In the genomic region with DNA sequence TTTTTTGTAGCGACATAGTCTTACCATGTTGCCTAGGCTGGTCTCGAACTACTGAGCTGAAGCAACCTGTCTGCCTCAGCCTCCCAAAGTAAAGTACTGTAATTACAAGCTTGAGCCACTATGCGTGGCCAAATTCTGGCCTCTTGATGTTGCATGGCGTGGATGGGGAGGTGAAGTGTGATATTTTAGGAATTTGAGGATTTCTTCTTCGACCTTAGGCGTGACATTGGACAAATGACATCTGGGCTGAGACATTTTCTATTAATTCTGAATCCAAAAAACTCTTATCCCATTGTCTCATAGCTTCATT, we compare ENCODE assay signal across 7 cellular contexts. TPM values are rescaled to one million over a fixed set of nuclear protein-coding genes. Genes with fewer than 3 reads are reported as not detected.
DNase-seq lines count a peak whose midpoint lies in the region; TF ChIP-seq lines count a peak whose summit lies in the region.
"Not testable (repeated sequence)": the region's sequence is repeated elsewhere in the genome, so short reads cannot be mapped to it uniquely, and the experiment has no call there.

No MANE protein-coding gene starts in this region.

- not testable (repeated sequence) for H3K18ac ChIP-seq in trophoblast cell (ENCODE audit: low read length)

- CTCF ChIA-PET in PC-9 (lab: Charles Lee) = not testable (repeated sequence)

- H3K9me2 ChIP-seq in GM23248 (ENCODE audit: insufficient read depth); PC-9 (ENCODE audit: insufficient read depth): not testable (repeated sequence)

- H3K4ac ChIP-seq in trophoblast cell (ENCODE audit: low read depth, low read length) = not testable (repeated sequence)

- H4K91ac ChIP-seq in trophoblast cell (ENCODE audit: low read depth, low read length) = not testable (repeated sequence)

- not testable (repeated sequence) for H3K9ac ChIP-seq in GM23248; liver (ENCODE audit: low read depth in 1 of 2, low read length in 2 of 2); trophoblast cell (ENCODE audit: low read length)

- H2AK5ac ChIP-seq in trophoblast cell (ENCODE audit: low read length) = not testable (repeated sequence)

- peak; percentile 2 for DNase-seq in GM23248
- DNase-seq in PC-9, adrenal gland, uterus: not testable (repeated sequence)
- peak; percentile 5 for DNase-seq in fibroblast of the aortic adventitia (ENCODE audit: low read depth)
- DNase-seq in trophoblast cell = peak; percentile 22 to 47

- POLR2A ChIA-PET in PC-9 (lab: Charles Lee; ENCODE audit: unreplicated experiment) = not testable (repeated sequence)

- not testable (repeated sequence) for H4K12ac ChIP-seq in trophoblast cell (ENCODE audit: low read depth, low read length)

- not testable (repeated sequence) for H3K9me3 ChIP-seq in GM23248 (ENCODE audit: low read depth); PC-9 (ENCODE audit: insufficient read depth, low read depth); adrenal gland (replicated peaks in 1 of 3); liver (ENCODE audit: control insufficient read depth in 4 of 4, low read length in 3 of 4); trophoblast cell (ENCODE audit: insufficient read depth, low read depth, low read length); uterus

- H2BK120ac ChIP-seq in trophoblast cell (ENCODE audit: insufficient read depth, low read length, poor library complexity) = not testable (repeated sequence)

- not testable (repeated sequence) for H2BK5ac ChIP-seq in trophoblast cell (ENCODE audit: low read depth, low read length, poor library complexity)

- H3F3A ChIP-seq in GM23248 (ENCODE audit: insufficient read depth); PC-9 (ENCODE audit: insufficient read depth, low read depth): not testable (repeated sequence)

- peaks cover 13% of the 10 kb centered on the region; the same call in 1 of the 2 replicates for H3K4me1 ChIP-seq in GM23248 (ENCODE audit: insufficient read depth)
- H3K4me1 ChIP-seq in PC-9 (replicated peaks; ENCODE audit: insufficient read depth); adrenal gland (replicated peaks in 1 of 2); liver (ENCODE audit: control insufficient read depth in 4 of 4, insufficient read depth in 4 of 4, low read length in 3 of 4); trophoblast cell (ENCODE audit: control insufficient read depth in 1 of 2, insufficient read depth in 2 of 2, low read length in 2 of 2); uterus: not testable (repeated sequence)

- 63 to 69% methylated on average over 6 of the region's 6 CpGs for WGBS in GM23248 (ENCODE audit: low coverage in 1 of 2, low lambda C conversion rate in 2 of 2, missing lambda C conversion rate in 2 of 2), 2 experiments
- 70 to 90% (median 79%) methylated on average over 6 of the region's 6 CpGs for WGBS in adrenal gland, 4 donors
- 89% methylated on average over 6 of the region's 6 CpGs for WGBS in liver
- WGBS in trophoblast cell (ENCODE audit: extremely low coverage, insufficient coverage, insufficient read length) = no CpG with 5 or more reads among the region's 6 CpGs

- TF ChIP-seq CTCF in PC-9 (conservative IDR thresholded peaks at IDR 0.05); adrenal gland (IDR thresholded peaks at IDR 0.05); fibroblast of the aortic adventitia (IDR thresholded peaks at IDR 0.05; ENCODE audit: insufficient read depth, low read length); liver (IDR thresholded peaks at IDR 0.05; ENCODE audit: low read depth, low read length, missing input control); uterus (IDR thresholded peaks at IDR 0.05): not testable (repeated sequence)

- in situ Hi-C loops in GM23248 (cut with MboI) = not testable (repeated sequence)

- not testable (repeated sequence) for H3K23ac ChIP-seq in trophoblast cell (ENCODE audit: low read length)

- H3K14ac ChIP-seq in trophoblast cell (ENCODE audit: low read length) = not testable (repeated sequence)

- H3K79me2 ChIP-seq in GM23248 (ENCODE audit: insufficient read depth); PC-9 (ENCODE audit: low read depth); trophoblast cell (ENCODE audit: control insufficient read depth, insufficient read depth, low read length, poor library complexity): not testable (repeated sequence)

- H3K79me1 ChIP-seq in trophoblast cell (ENCODE audit: low read length) = not testable (repeated sequence)

- H2BK12ac ChIP-seq in trophoblast cell (ENCODE audit: low read length) = not testable (repeated sequence)

- H3K36me3 ChIP-seq in GM23248 (ENCODE audit: low read depth); PC-9 (ENCODE audit: low read depth); adrenal gland (replicated peaks in 1 of 2); liver (ENCODE audit: control insufficient read depth in 4 of 4, insufficient read depth in 3 of 4, low read depth in 1 of 4, low read length in 3 of 4); trophoblast cell (ENCODE audit: control insufficient read depth in 1 of 2, insufficient read depth in 2 of 2, low read length in 2 of 2); uterus: not testable (repeated sequence)

- H4K8ac ChIP-seq in trophoblast cell (ENCODE audit: low read depth, low read length) = not testable (repeated sequence)

- H3K4me2 ChIP-seq in GM23248 (ENCODE audit: unreplicated experiment); PC-9; trophoblast cell (ENCODE audit: low read length): not testable (repeated sequence)

- not testable (repeated sequence) for TF ChIP-seq RAD21 in liver (IDR thresholded peaks at IDR 0.05)

- H3K4me3 ChIP-seq in GM23248; PC-9; adrenal gland; fibroblast of the aortic adventitia (ENCODE audit: low read depth, low read length); liver (ENCODE audit: low read depth in 1 of 3, low read length in 3 of 3); trophoblast cell (ENCODE audit: low read depth, low read length); uterus: not testable (repeated sequence)

- not testable (repeated sequence) for BruUV-seq in PC-9 (replicated peaks; lab: Mats Ljungman, UMichigan)

- not testable (repeated sequence) for H4K20me1 ChIP-seq in GM23248 (ENCODE audit: insufficient read depth); PC-9 (ENCODE audit: insufficient read depth)

- intact Hi-C loops in PC-9 (cut with micrococcal nuclease; ENCODE audit: unreplicated experiment); adrenal gland (cut with DNase I); uterus (cut with DNase I; ENCODE audit: low total_unique reads): not testable (repeated sequence)

- peak overlapping the region; percentile 59 for H3K27ac ChIP-seq in GM23248
- H3K27ac ChIP-seq in PC-9 = 0 out of 2 replicates have a peak overlapping the region, but pooled peaks have one; percentile 39
- peak overlapping the region in 4 of 5 donors; percentile 11 to 82 (median 76) for H3K27ac ChIP-seq in adrenal gland
- peak overlapping the region; percentile 13 to 42 for H3K27ac ChIP-seq in liver (ENCODE audit: low read depth in 1 of 2, low read length in 2 of 2)
- H3K27ac ChIP-seq in trophoblast cell (ENCODE audit: low read depth, low read length) = not testable (repeated sequence)
- peak overlapping the region; percentile 51 to 59 for H3K27ac ChIP-seq in uterus

- H3K27me3 ChIP-seq in GM23248 (replicated peaks; ENCODE audit: insufficient read depth); PC-9 (ENCODE audit: insufficient read depth, low read depth); adrenal gland; liver (ENCODE audit: control insufficient read depth in 4 of 4, insufficient read depth in 4 of 4, low read length in 3 of 4); trophoblast cell (ENCODE audit: insufficient read depth, low read length); uterus: not testable (repeated sequence)

- TF ChIP-seq POLR2A in adrenal gland (IDR thresholded peaks at IDR 0.05); uterus (IDR thresholded peaks at IDR 0.05): not testable (repeated sequence)

- not testable (repeated sequence) for H2AFZ ChIP-seq in GM23248; PC-9; trophoblast cell (ENCODE audit: insufficient read depth, low read length, poor library complexity)

RNA-seq across cellular contexts. Expression of a gene that starts 48.1 kb away (rescaled TPM):
- 17.8 and 22.9 TPM in 2 replicates for total RNA-seq in GM23248 (2014; rRNA removed; shearing (Covaris generic))
- polyA plus RNA-seq in GM23248 (2016; fragmentation: Nextera tagmentation; extraction: Ambion mirVana) = 13.5 and 14.0 TPM in 2 replicates
- 11.3 and 15.9 TPM in 2 replicates for total RNA-seq in PC-9 (2021)
- total RNA-seq in adrenal gland = 10 to 100 TPM; 22.8 to 49.9 (median 38.8) TPM
- polyA plus RNA-seq in adrenal gland = 10 to 100 TPM; 18.3 to 64.9 (median 31.5) TPM
- total RNA-seq in fibroblast of the aortic adventitia (ENCODE audit: low replicate concordance) = 19.8 and 45.7 TPM in 2 replicates
- total RNA-seq in liver = 10 to 100 TPM; 11.7 to 39.5 TPM
- polyA plus RNA-seq in liver = 10 to 100 TPM; 17.4 to 32.3 TPM
- 13.2 and 13.4 TPM in 2 replicates for polyA plus RNA-seq in trophoblast cell (2013)
- total RNA-seq in uterus = 10 to 100 TPM; 17.1 to 61.6 (median 30.2) TPM

RNA-seq across cellular contexts. Expression of a gene that starts 48.4 kb away (rescaled TPM):
- 209 and 234 TPM in 2 replicates for total RNA-seq in GM23248 (2014; rRNA removed; shearing (Covaris generic))
- polyA plus RNA-seq in GM23248 (2016; fragmentation: Nextera tagmentation; extraction: Ambion mirVana) = 98.5 and 98.8 TPM in 2 replicates
- total RNA-seq in PC-9 (2021) = 93.0 and 105 TPM in 2 replicates
- 100 to 1,000 TPM; 159 to 279 (median 212) TPM for total RNA-seq in adrenal gland
- polyA plus RNA-seq in adrenal gland = 100 to 1,000 TPM in 1 of 3 donors, 10 to 100 TPM in 2; 58.2 to 290 (median 80.9) TPM
- 137 and 346 TPM in 2 replicates for total RNA-seq in fibroblast of the aortic adventitia (ENCODE audit: low replicate concordance)
- total RNA-seq in liver = 100 to 1,000 TPM; 434 to 601 TPM
- 100 to 1,000 TPM; 335 to 400 TPM for polyA plus RNA-seq in liver
- 35.6 and 37.0 TPM in 2 replicates for polyA plus RNA-seq in trophoblast cell (2013)
- 100 to 1,000 TPM; 115 to 189 (median 125) TPM for total RNA-seq in uterus
